In genomic region chr22:37284126-37284806, GRCh38 we compare ENCODE assay signal across 9 cellular contexts. TPM values are rescaled to one million over a fixed set of nuclear protein-coding genes. Genes with fewer than 3 reads are reported as not detected.
DNase-seq lines count a peak whose midpoint lies in the region; ATAC-seq and TF ChIP-seq lines count a peak whose summit lies in the region.
"Had no signal": no experiment of that assay in that cellular context is flagged by ENCODE, and none has a peak within 500 bp of the region (broad histone marks: within the 10 kb centered on the region; RNA-seq: fewer than 3 reads in every experiment).

No MANE protein-coding gene starts in this region.

- H3K4me3 ChIP-seq in right atrium auricular region: peak overlapping the region; percentile 11 to 25

- intact Hi-C loops in activated B cell treated with CpG ODN at 0.5 μM for 24 hours (cut with micrococcal nuclease): loop anchor here (2.0 kb wide), 2 partner anchors 31 to 39 kb away; partner anchors contain the start of gene RAC2

- peaks cover 0 to 8% of the 10 kb centered on the region in 2 donors for H3K4me1 ChIP-seq in right atrium auricular region

- POLR2A ChIA-PET in activated B cell treated with CpG ODN at 0.5 μM for 24 hours (lab: Charles Lee): interaction anchor here (0.5 to 6.3 kb wide), 20 partner anchors 9 to 508 kb away, joined by 3 to 47 read pairs (median 4); partner anchors contain the start of genes IFT27 and RAC2

- no peaks in the 10 kb centered on the region for H3K27me3 Mint-ChIP-seq in activated B cell treated with CpG ODN at 0.5 μM for 24 hours

- H3K4me1 Mint-ChIP-seq in activated B cell treated with CpG ODN at 0.5 μM for 24 hours: peaks cover 76% of the 10 kb centered on the region

- TF ChIP-seq CTCF in activated B cell treated with CpG ODN at 0.5 μM for 24 hours (IDR thresholded peaks at IDR 0.05): no peak
- no peak for TF ChIP-seq CTCF in right atrium auricular region (IDR thresholded peaks at IDR 0.05)
- no peak for TF ChIP-seq CTCF in GM13976 (IDR thresholded peaks at IDR 0.05; ENCODE audit: borderline replicate concordance, control extremely low read depth, extremely low read depth, insufficient read depth, missing control alignments)

- no peak for DNase-seq in activated CD4-positive, CD25-positive, alpha-beta regulatory T cell (lab: John Stamatoyannopoulos, UW)
- DNase-seq in activated B cell treated with CpG ODN at 0.5 μM for 24 hours (no peak), right atrium auricular region (ENCODE audit: low spot score) (no peak), substantia nigra (lab: John Stamatoyannopoulos, UW) (no peak), GM13976 (ENCODE audit: low spot score) (no peak)
- DNase-seq: T1000 had no signal

- peak overlapping the region; percentile 86 for H3K4me3 Mint-ChIP-seq in activated B cell treated with CpG ODN at 0.5 μM for 24 hours

- no peaks in the 10 kb centered on the region for H3K9me3 Mint-ChIP-seq in activated B cell treated with CpG ODN at 0.5 μM for 24 hours

- H3K27ac Mint-ChIP-seq in activated B cell treated with CpG ODN at 0.5 μM for 24 hours: peak overlapping the region; percentile 99

- H3K9me3 ChIP-seq in right atrium auricular region: no peaks in the 10 kb centered on the region

- CTCF ChIA-PET in activated B cell treated with CpG ODN at 0.5 μM for 24 hours (lab: Charles Lee): interaction anchor here (0.9 to 3.1 kb wide), 7 partner anchors 15 to 85 kb away, joined by 3 to 12 read pairs (median 4); no protein-coding TSS in a partner anchor

- peak; percentile 3 to 4 for ATAC-seq in activated CD4-positive, CD25-positive, alpha-beta regulatory T cell treated with anti-CD3 and anti-CD28 coated beads, Interleukin-2, amount 50 U/mL, for 24 hours
- peak; percentile 3 for ATAC-seq in activated B cell treated with CpG ODN at 0.5 μM for 24 hours (ENCODE audit: low read depth)
- no peak for ATAC-seq in GM21786 (IDR thresholded peaks at IDR 0.05; ENCODE audit: unreplicated experiment)
- no peak for ATAC-seq in GM19395 (IDR thresholded peaks at IDR 0.05; ENCODE audit: unreplicated experiment)

- H3K36me3 Mint-ChIP-seq in activated B cell treated with CpG ODN at 0.5 μM for 24 hours (ENCODE audit: low read depth): peaks cover 23% of the 10 kb centered on the region

- no peaks in the 10 kb centered on the region for H3K27me3 ChIP-seq in right atrium auricular region

- H3K27ac ChIP-seq in right atrium auricular region (peak overlapping the region; percentile 33 to 51), substantia nigra (ENCODE audit: low read depth, low read length, poor library complexity, severe bottlenecking) (peak overlapping the region; percentile 62)

- no peaks in the 10 kb centered on the region for H3K36me3 ChIP-seq in right atrium auricular region

- in situ Hi-C loops in GM13976 (cut with MboI; ENCODE audit: low sequenced_read_pairs, unreplicated experiment): no loop called here

RNA-seq across cellular contexts. Expression of gene CYTH4, which starts 2.0 kb away (rescaled TPM):
- 37.2 and 40.3 TPM in 2 replicates for total RNA-seq in activated B cell treated with CpG ODN at 0.5 μM for 24 hours
- total RNA-seq in right atrium auricular region: 1 to 10 TPM; 1.5 to 5.9 TPM

RNA-seq across cellular contexts. Expression of gene RAC2, which starts 40.2 kb away (rescaled TPM):
- 518 and 557 TPM in 2 replicates for total RNA-seq in activated B cell treated with CpG ODN at 0.5 μM for 24 hours
- total RNA-seq in right atrium auricular region: 10 to 100 TPM in 1 of 2 donors, 1 to 10 TPM in 1; 2.9 to 10.3 TPM

Comparison
In these comparisons a context has a peak if more than half of its experiments do, and no peak if none do; other contexts are left out.
1. ATAC-seq: peak in activated CD4-positive, CD25-positive, alpha-beta regulatory T cell treated with anti-CD3 and anti-CD28 coated beads, Interleukin-2, amount 50 U/mL, for 24 hours (2 of 2) and activated B cell treated with CpG ODN at 0.5 μM for 24 hours (single experiment); none in GM21786 (single experiment) and GM19395 (single experiment).
2. RNA of gene RAC2, which starts 40.2 kb away (total RNA-seq): 518 to 557 TPM in activated B cell treated with CpG ODN at 0.5 μM for 24 hours; 2.9 to 10.3 TPM in right atrium auricular region; every median in the first group is over 10 times any median in the second.